Comparison of ENCODE assay signal across 21 cellular contexts in the genomic region with DNA sequence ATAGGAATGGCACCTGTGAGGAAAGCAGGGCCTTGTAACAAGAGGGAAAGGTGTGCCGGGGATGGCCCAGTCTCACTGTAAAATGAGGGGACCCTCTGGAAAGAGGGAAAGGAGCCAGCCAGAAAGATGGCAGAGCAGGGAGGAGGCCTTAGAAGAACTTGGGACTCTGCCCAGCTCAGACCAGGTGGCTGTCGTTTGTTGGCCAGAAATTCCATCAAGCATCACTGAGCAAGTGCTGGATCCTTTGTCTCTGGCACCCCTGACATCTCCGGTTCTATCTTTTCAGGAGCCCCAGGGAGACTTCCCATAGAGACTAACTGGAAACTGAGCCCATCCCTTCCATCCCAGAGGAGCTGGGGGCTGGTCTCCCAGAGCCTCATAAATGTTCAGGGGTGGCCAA. TPM values are rescaled to one million over a fixed set of nuclear protein-coding genes. Genes with fewer than 3 reads are reported as not detected.
DNase-seq lines count a peak whose midpoint lies in the region; ATAC-seq and TF ChIP-seq lines count a peak whose summit lies in the region.
"Had no signal": no experiment of that assay in that cellular context is flagged by ENCODE, and none has a peak within 500 bp of the region (broad histone marks: within the 10 kb centered on the region; RNA-seq: fewer than 3 reads in every experiment).

No MANE protein-coding gene starts in this region.

- H3K9me3 ChIP-seq in Caco-2: no peaks in the 10 kb centered on the region
- H3K9me3 ChIP-seq: esophagus muscularis mucosa, gastroesophageal sphincter, neutrophil, SK-N-SH had no signal

- H3K36me3 ChIP-seq in Caco-2 (ENCODE audit: control insufficient read depth, insufficient read depth, low read length): no peaks in the 10 kb centered on the region
- H3K36me3 ChIP-seq: neutrophil had no signal

- H3K4me3 Mint-ChIP-seq in activated naive CD4-positive, alpha-beta T cell treated with anti-CD3 and anti-CD28 coated beads for 36 hours: no peak overlapping the region
- H3K4me3 Mint-ChIP-seq in stimulated activated naive B cell treated with anti-CD40 and anti-IgM and Interleukin-4, amounts not matched to agents 10 μg/mL and 1 μg/mL and 100 μg/mL, for 72 hours: no peak overlapping the region
- H3K4me3 Mint-ChIP-seq in Caco-2 (ENCODE audit: unreplicated experiment): no peak overlapping the region
- H3K4me3 Mint-ChIP-seq: IgD-negative memory B cell had no signal

- no peak overlapping the region for H3K4me3 ChIP-seq in Caco-2 (ENCODE audit: low read depth, low read length)
- H3K4me3 ChIP-seq: esophagus muscularis mucosa, gastroesophageal sphincter, smooth muscle cell had no signal

- no peaks in the 10 kb centered on the region for H3K27me3 Mint-ChIP-seq in activated naive CD4-positive, alpha-beta T cell treated with anti-CD3 and anti-CD28 coated beads for 36 hours (ENCODE audit: low read depth)
- H3K27me3 Mint-ChIP-seq in stimulated activated naive B cell treated with anti-CD40 and anti-IgM and Interleukin-4, amounts not matched to agents 10 μg/mL and 1 μg/mL and 100 μg/mL, for 72 hours: no peaks in the 10 kb centered on the region
- no peaks in the 10 kb centered on the region for H3K27me3 Mint-ChIP-seq in Caco-2 (ENCODE audit: insufficient read depth, unreplicated experiment)
- H3K27me3 Mint-ChIP-seq: IgD-negative memory B cell had no signal

- CTCF ChIA-PET in activated naive CD4-positive, alpha-beta T cell treated with anti-CD3 and anti-CD28 coated beads for 36 hours (lab: Charles Lee): interaction anchor here (1.1 to 3.1 kb wide), 3 partner anchors 10 to 134 kb away, joined by 3 to 14 read pairs (median 3); no protein-coding TSS in a partner anchor
- CTCF ChIA-PET in Caco-2 (lab: Charles Lee): no interaction called here

- no peaks in the 10 kb centered on the region for H3K4me1 ChIP-seq in Caco-2
- H3K4me1 ChIP-seq: esophagus muscularis mucosa, gastroesophageal sphincter had no signal

- ATAC-seq in stimulated activated naive B cell treated with anti-CD40 and anti-IgM and Interleukin-4, amounts not matched to agents 10 μg/mL and 1 μg/mL and 100 μg/mL, for 72 hours (replicated peaks): no peak
- ATAC-seq in GM21528 (IDR thresholded peaks at IDR 0.05; ENCODE audit: low FRiP score, unreplicated experiment) (no peak), HG02763 (IDR thresholded peaks at IDR 0.05; ENCODE audit: unreplicated experiment) (no peak)
- ATAC-seq: gastroesophageal sphincter, left colon had no signal

- no peaks in the 10 kb centered on the region for H3K9me3 Mint-ChIP-seq in activated naive CD4-positive, alpha-beta T cell treated with anti-CD3 and anti-CD28 coated beads for 36 hours
- no peaks in the 10 kb centered on the region for H3K9me3 Mint-ChIP-seq in stimulated activated naive B cell treated with anti-CD40 and anti-IgM and Interleukin-4, amounts not matched to agents 10 μg/mL and 1 μg/mL and 100 μg/mL, for 72 hours
- H3K9me3 Mint-ChIP-seq in Caco-2 (ENCODE audit: unreplicated experiment): no peaks in the 10 kb centered on the region
- H3K9me3 Mint-ChIP-seq: IgD-negative memory B cell had no signal

- peaks cover 3% of the 10 kb centered on the region for H3K36me3 Mint-ChIP-seq in activated naive CD4-positive, alpha-beta T cell treated with anti-CD3 and anti-CD28 coated beads for 36 hours (ENCODE audit: low read depth)
- H3K36me3 Mint-ChIP-seq in stimulated activated naive B cell treated with anti-CD40 and anti-IgM and Interleukin-4, amounts not matched to agents 10 μg/mL and 1 μg/mL and 100 μg/mL, for 72 hours: peaks cover 48 to 59% of the 10 kb centered on the region in 2 donors
- H3K36me3 Mint-ChIP-seq in Caco-2 (ENCODE audit: insufficient read depth, unreplicated experiment): no peaks in the 10 kb centered on the region

- TF ChIP-seq CTCF in Caco-2 (IDR thresholded peaks at IDR 0.05; ENCODE audit: insufficient read depth in 1 of 2, low read depth in 1 of 2, low read length in 1 of 2, severe bottlenecking in 1 of 2, unreplicated experiment in 1 of 2): no peak

- peak overlapping the region; percentile 54 for H3K27ac Mint-ChIP-seq in activated naive CD4-positive, alpha-beta T cell treated with anti-CD3 and anti-CD28 coated beads for 36 hours
- peak overlapping the region; percentile 88 for H3K27ac Mint-ChIP-seq in stimulated activated naive B cell treated with anti-CD40 and anti-IgM and Interleukin-4, amounts not matched to agents 10 μg/mL and 1 μg/mL and 100 μg/mL, for 72 hours
- no peak overlapping the region for H3K27ac Mint-ChIP-seq in Caco-2 (ENCODE audit: unreplicated experiment)

- peaks cover 33% of the 10 kb centered on the region for H3K4me1 Mint-ChIP-seq in activated naive CD4-positive, alpha-beta T cell treated with anti-CD3 and anti-CD28 coated beads for 36 hours (ENCODE audit: low read depth)
- H3K4me1 Mint-ChIP-seq in stimulated activated naive B cell treated with anti-CD40 and anti-IgM and Interleukin-4, amounts not matched to agents 10 μg/mL and 1 μg/mL and 100 μg/mL, for 72 hours: peaks cover 33 to 56% of the 10 kb centered on the region in 2 donors
- peaks cover 16% of the 10 kb centered on the region for H3K4me1 Mint-ChIP-seq in Caco-2 (ENCODE audit: low read depth, unreplicated experiment)

- no TSS peak for BruUV-seq in Caco-2 (replicated peaks; lab: Mats Ljungman, UMichigan)

- no peaks in the 10 kb centered on the region for H3K27me3 ChIP-seq in Caco-2 (replicated peaks; ENCODE audit: control insufficient read depth, insufficient read depth, low read length)
- H3K27me3 ChIP-seq: esophagus muscularis mucosa, gastroesophageal sphincter, neutrophil had no signal

- intact Hi-C loops in activated naive CD4-positive, alpha-beta T cell treated with anti-CD3 and anti-CD28 coated beads for 36 hours (cut with micrococcal nuclease): no loop called here
- intact Hi-C loops in Caco-2 (cut with micrococcal nuclease; ENCODE audit: unreplicated experiment): loop anchor here (5.0 kb wide), 1 partner anchor 41 kb away; the partner anchor contains the start of gene DEGS2

- POLR2A ChIA-PET in Caco-2 (lab: Charles Lee): interaction anchor here (1.0 kb wide), 1 partner anchor 77 kb away, joined by 3 read pairs; no protein-coding TSS in a partner anchor

- DNase-seq in activated naive CD4-positive, alpha-beta T cell treated with anti-CD3 and anti-CD28 coated beads for 36 hours: no peak
- DNase-seq in activated naive CD4-positive, alpha-beta T cell treated with anti-CD3 and anti-CD28 coated beads, Interleukin-2, amount 50 U/mL, for 16 hours: no peak
- DNase-seq in NCI-H446 (lab: John Stamatoyannopoulos, UW) (peak; percentile 63 to 75), cerebellar nuclear complex (lab: John Stamatoyannopoulos, UW) (peak; percentile 81 to 91), Caco-2 (no peak)
- DNase-seq in stimulated activated naive B cell treated with anti-CD40 and anti-IgM and Interleukin-4, amounts not matched to agents 10 μg/mL and 1 μg/mL and 100 μg/mL, for 72 hours: no peak
- DNase-seq: ACHN; activated CD4-positive, alpha-beta T cell treated with anti-CD3 and anti-CD28 coated beads for 4 hours; left colon; MM.1S; NCI-H187; SK-N-SH; stimulated activated CD4-positive, alpha-beta T cell treated with anti-CD3 and anti-CD28 coated beads, Interleukin-4, amount 100 ng/mL, for 4 hours had no signal

RNA-seq across cellular contexts. Expression of gene DEGS2, which starts 43.3 kb away (rescaled TPM):
- under 1 TPM; 0.52 to 0.99 TPM for total RNA-seq in activated naive CD4-positive, alpha-beta T cell treated with anti-CD3 and anti-CD28 coated beads for 36 hours
- total RNA-seq in Caco-2 (2022): 3.8 and 5.1 TPM in 2 replicates
- total RNA-seq: RPMI7951 had no signal

RNA-seq across cellular contexts. Expression of gene EVL, which starts 50.9 kb away (rescaled TPM):
- total RNA-seq in activated naive CD4-positive, alpha-beta T cell treated with anti-CD3 and anti-CD28 coated beads for 36 hours: 100 to 1,000 TPM; 173 to 175 TPM
- total RNA-seq in Caco-2 (2022): 14.2 and 16.4 TPM in 2 replicates

Comparison
In these comparisons a context has a peak if more than half of its experiments do, and no peak if none do; other contexts are left out.
1. DNase-seq: peak in NCI-H446 (2 of 2) and cerebellar nuclear complex (2 of 2); none in activated naive CD4-positive, alpha-beta T cell treated with anti-CD3 and anti-CD28 coated beads for 36 hours (single experiment), activated naive CD4-positive, alpha-beta T cell treated with anti-CD3 and anti-CD28 coated beads, Interleukin-2, amount 50 U/mL, for 16 hours (single experiment), stimulated activated naive B cell treated with anti-CD40 and anti-IgM and Interleukin-4, amounts not matched to agents 10 μg/mL and 1 μg/mL and 100 μg/mL, for 72 hours (single experiment) and Caco-2 (0 of 2).